12 cellular contexts compared by ENCODE assay signal in genomic region chr6:33926451-33926850, GRCh38.
DNase-seq lines count a peak whose midpoint lies in the region; ATAC-seq and TF ChIP-seq lines count a peak whose summit lies in the region.
"Had no signal": no experiment of that assay in that cellular context is flagged by ENCODE, and none has a peak within 500 bp of the region (broad histone marks: within the 10 kb centered on the region; RNA-seq: fewer than 3 reads in every experiment).

No MANE protein-coding gene starts in this region.

- H3K4me3 Mint-ChIP-seq in activated CD8-positive, alpha-beta T cell treated with anti-CD3 and anti-CD28 coated beads for 36 hours, result no peak overlapping the region
- H3K4me3 Mint-ChIP-seq in nephron progenitor cell, result no peak overlapping the region

- intact Hi-C loops in activated CD8-positive, alpha-beta T cell treated with anti-CD3 and anti-CD28 coated beads for 36 hours (cut with micrococcal nuclease), result no loop called here

- H3K36me3 Mint-ChIP-seq in activated CD8-positive, alpha-beta T cell treated with anti-CD3 and anti-CD28 coated beads for 36 hours (ENCODE audit: low read depth), result no peaks in the 10 kb centered on the region
- no peaks in the 10 kb centered on the region for H3K36me3 Mint-ChIP-seq in nephron progenitor cell (ENCODE audit: low read depth)

- no peaks in the 10 kb centered on the region for H3K27me3 Mint-ChIP-seq in activated CD8-positive, alpha-beta T cell treated with anti-CD3 and anti-CD28 coated beads for 36 hours
- no peaks in the 10 kb centered on the region for H3K27me3 Mint-ChIP-seq in nephron progenitor cell (ENCODE audit: low read depth, poor library complexity)

- H3K4me1 Mint-ChIP-seq in activated CD8-positive, alpha-beta T cell treated with anti-CD3 and anti-CD28 coated beads for 36 hours (ENCODE audit: low read depth), result peaks cover 6% of the 10 kb centered on the region
- H3K4me1 Mint-ChIP-seq in nephron progenitor cell, result peaks cover 55% of the 10 kb centered on the region

- POLR2A ChIA-PET in activated CD8-positive, alpha-beta T cell treated with anti-CD3 and anti-CD28 coated beads for 36 hours (lab: Charles Lee), result no interaction called here

- no peaks in the 10 kb centered on the region for H3K9me3 Mint-ChIP-seq in activated CD8-positive, alpha-beta T cell treated with anti-CD3 and anti-CD28 coated beads for 36 hours
- peaks cover 17% of the 10 kb centered on the region for H3K9me3 Mint-ChIP-seq in nephron progenitor cell

- CTCF ChIA-PET in activated CD8-positive, alpha-beta T cell treated with anti-CD3 and anti-CD28 coated beads for 36 hours (lab: Charles Lee), result interaction anchor here (1.8 kb wide), 1 partner anchor 155 kb away, joined by 5 read pairs; no protein-coding TSS in a partner anchor

- no peak overlapping the region for H3K27ac Mint-ChIP-seq in activated CD8-positive, alpha-beta T cell treated with anti-CD3 and anti-CD28 coated beads for 36 hours
- no peak overlapping the region for H3K27ac Mint-ChIP-seq in nephron progenitor cell

- DNase-seq in NCI-H1436 (lab: John Stamatoyannopoulos, UW) (peak; percentile 56), NCI-H1436 treated with DMSO at 0.1 percent for 48 hours (lab: John Stamatoyannopoulos, UW) (no peak), NCI-H146 (lab: John Stamatoyannopoulos, UW) (peak; percentile 54), nephron progenitor cell (peak; percentile 23)
- no peak for DNase-seq in activated CD8-positive, alpha-beta T cell treated with anti-CD3 and anti-CD28 coated beads for 36 hours
- no peak for DNase-seq in activated naive CD4-positive, alpha-beta T cell treated with anti-CD3 and anti-CD28 coated beads, Interleukin-2, amount 50 U/mL, for 16 hours
- no peak for DNase-seq in stimulated activated CD4-positive, alpha-beta T cell treated with anti-CD3 and anti-CD28 coated beads, Interleukin-15, amount 100 ng/mL, for 24 hours
- DNase-seq: activated CD4-positive, alpha-beta T cell treated with anti-CD3 and anti-CD28 coated beads, Interleukin-2, amount 50 U/mL, for 4 hours; adrenal gland; kidney glomerular epithelial cell; ovary had no signal

- no peak for TF ChIP-seq CTCF in activated CD8-positive, alpha-beta T cell treated with anti-CD3 and anti-CD28 coated beads for 36 hours (IDR thresholded peaks at IDR 0.05)
- TF ChIP-seq CTCF in nephron progenitor cell (IDR thresholded peaks at IDR 0.05), result no peak

- ATAC-seq in activated CD8-positive, alpha-beta T cell treated with anti-CD3 and anti-CD28 coated beads for 36 hours, result peak; percentile 65
- no peak for ATAC-seq in HG03439 (IDR thresholded peaks at IDR 0.05; ENCODE audit: unreplicated experiment)

Comparison
In these comparisons a context has a peak if more than half of its experiments do, and no peak if none do; other contexts are left out.
1. DNase-seq: peak in NCI-H1436 (single experiment), NCI-H146 (single experiment) and nephron progenitor cell (single experiment); none in NCI-H1436 treated with DMSO at 0.1 percent for 48 hours (single experiment), activated CD8-positive, alpha-beta T cell treated with anti-CD3 and anti-CD28 coated beads for 36 hours (single experiment), activated naive CD4-positive, alpha-beta T cell treated with anti-CD3 and anti-CD28 coated beads, Interleukin-2, amount 50 U/mL, for 16 hours (single experiment) and stimulated activated CD4-positive, alpha-beta T cell treated with anti-CD3 and anti-CD28 coated beads, Interleukin-15, amount 100 ng/mL, for 24 hours (single experiment).